Comparison of ENCODE assay signal across 8 cellular contexts in genomic region chr15:74489518-74490338, GRCh38. TPM values are rescaled to one million over a fixed set of nuclear protein-coding genes. Genes with fewer than 3 reads are reported as not detected.
DNase-seq lines count a peak whose midpoint lies in the region; ATAC-seq and TF ChIP-seq lines count a peak whose summit lies in the region.

No MANE protein-coding gene starts in this region.

- H3K4me3 ChIP-seq in retinal pigment epithelial cell (ENCODE audit: low read length), result no peak overlapping the region

- ATAC-seq in Right ventricle myocardium superior (ENCODE audit: poor library complexity) (peak; percentile 43), HG03571 (IDR thresholded peaks at IDR 0.05; ENCODE audit: unreplicated experiment) (no peak)

- peak; percentile 73 for TF ChIP-seq CTCF in retinal pigment epithelial cell (conservative IDR thresholded peaks at IDR 0.05; ENCODE audit: low read depth, low read length)

- DNase-seq in NCI-H2081 (lab: John Stamatoyannopoulos, UW) (peak; percentile 70 to 81), NCI-H2081 treated with DMSO at 0.1 percent for 48 hours (lab: John Stamatoyannopoulos, UW) (no peak), HS-27A (ENCODE audit: low read depth) (peak; percentile 26), SHP77 treated with DMSO at 0.1 percent for 48 hours (lab: John Stamatoyannopoulos, UW) (peak; percentile 0), Right ventricle myocardium superior (peak; percentile 51), retinal pigment epithelial cell (ENCODE audit: low read depth) (no peak)
- DNase-seq in activated naive CD4-positive, alpha-beta T cell treated with Interleukin-2 at 50 U/mL for 16 hours, result peak; percentile 78

- intact Hi-C loops in Right ventricle myocardium superior (cut with DNase I), result loop anchor here (5.0 kb wide), 1 partner anchor 112 kb away; no protein-coding TSS in a partner anchor

RNA-seq across cellular contexts. Expression of gene UBL7, which starts 28.8 kb away (rescaled TPM):
- 44.6 TPM for total RNA-seq in Right ventricle myocardium superior

RNA-seq across cellular contexts. Expression of gene ARID3B, which starts 51.3 kb away (rescaled TPM):
- 1.6 TPM for total RNA-seq in Right ventricle myocardium superior

RNA-seq across cellular contexts. Expression of gene SEMA7A, which starts 56.0 kb away (rescaled TPM):
- 1.2 TPM for total RNA-seq in Right ventricle myocardium superior

Comparison
In these comparisons a context has a peak if more than half of its experiments do, and no peak if none do; other contexts are left out.
1. DNase-seq: peak in NCI-H2081 (2 of 2), HS-27A (single experiment), SHP77 treated with DMSO at 0.1 percent for 48 hours (single experiment), activated naive CD4-positive, alpha-beta T cell treated with Interleukin-2 at 50 U/mL for 16 hours (single experiment) and Right ventricle myocardium superior (single experiment); none in NCI-H2081 treated with DMSO at 0.1 percent for 48 hours (single experiment) and retinal pigment epithelial cell (single experiment).